ENCODE assay signal across 8 cellular contexts in genomic region chr2:200901459-200902072, GRCh38. TPM values are rescaled to one million over a fixed set of nuclear protein-coding genes. Genes with fewer than 3 reads are reported as not detected.
DNase-seq lines count a peak whose midpoint lies in the region; ATAC-seq and TF ChIP-seq lines count a peak whose summit lies in the region.

No MANE protein-coding gene starts in this region.

- no peak overlapping the region for H3K4me3 Mint-ChIP-seq in CD14-positive monocyte
- no peak overlapping the region for H3K4me3 Mint-ChIP-seq in central memory CD8-positive, alpha-beta T cell

- H3K36me3 Mint-ChIP-seq in CD14-positive monocyte, result peaks cover 40 to 52% of the 10 kb centered on the region in 2 donors
- peaks cover 46% of the 10 kb centered on the region for H3K36me3 Mint-ChIP-seq in central memory CD8-positive, alpha-beta T cell (ENCODE audit: insufficient read depth)

- H3K27me3 Mint-ChIP-seq in CD14-positive monocyte (ENCODE audit: low read depth in 3 of 3), result no peaks in the 10 kb centered on the region
- H3K27me3 Mint-ChIP-seq in central memory CD8-positive, alpha-beta T cell, result no peaks in the 10 kb centered on the region

- peak; percentile 88 for TF ChIP-seq CTCF in CD14-positive monocyte (IDR thresholded peaks at IDR 0.05)

- peaks cover 13% of the 10 kb centered on the region for H3K4me1 Mint-ChIP-seq in CD14-positive monocyte
- H3K4me1 Mint-ChIP-seq in central memory CD8-positive, alpha-beta T cell, result peaks cover 7% of the 10 kb centered on the region

- DNase-seq in CD14-positive monocyte (ENCODE audit: low spot score) (peak; percentile 65), NCI-H446 (lab: John Stamatoyannopoulos, UW) (peak; percentile 12 to 74), left kidney (ENCODE audit: low read depth, low spot score) (peak; percentile 93)
- peak; percentile 14 to 49 (median 32) for DNase-seq in activated CD4-positive, CD25-positive, alpha-beta regulatory T cell (lab: John Stamatoyannopoulos, UW)
- DNase-seq in central memory CD8-positive, alpha-beta T cell (ENCODE audit: low spot score in 2 of 2), result peak; percentile 48 to 70
- DNase-seq in stimulated activated CD4-positive, alpha-beta T cell treated with anti-CD3 and anti-CD28 coated beads, TNF-alpha, amount 100 ng/mL, for 24 hours (ENCODE audit: low read depth in 3 of 3), result peak; percentile 38 to 54 (median 45)

- ATAC-seq in GM19324 (IDR thresholded peaks at IDR 0.05; ENCODE audit: low FRiP score, unreplicated experiment) (peak; percentile 85), HG03378 (IDR thresholded peaks at IDR 0.05; ENCODE audit: unreplicated experiment) (peak; percentile 95)
- peak; percentile 100 for ATAC-seq in central memory CD8-positive, alpha-beta T cell (replicated peaks; ENCODE audit: extremely low read depth, poor library complexity, severe bottlenecking)

- no peaks in the 10 kb centered on the region for H3K9me3 Mint-ChIP-seq in CD14-positive monocyte
- H3K9me3 Mint-ChIP-seq in central memory CD8-positive, alpha-beta T cell, result no peaks in the 10 kb centered on the region

- intact Hi-C loops in CD14-positive monocyte (cut with micrococcal nuclease), result loop anchor here (5.0 to 10.0 kb wide), 2 partner anchors 173 to 276 kb away; partner anchors contain the start of genes HYCC2 (in 1 of the 2) and NDUFB3 (in 1 of the 2)

- H3K27ac Mint-ChIP-seq in CD14-positive monocyte, result peak overlapping the region in 5 of 7 donors; percentile 7 to 88 (median 47)
- peak overlapping the region; percentile 51 for H3K27ac Mint-ChIP-seq in central memory CD8-positive, alpha-beta T cell (ENCODE audit: low read depth)

RNA-seq across cellular contexts. Expression of gene NIF3L1, which starts 12.4 kb away (rescaled TPM):
- polyA plus RNA-seq in CD14-positive monocyte, result 10 to 100 TPM; 16.9 to 18.0 TPM

RNA-seq across cellular contexts. Expression of gene PPIL3, which starts 12.7 kb away (rescaled TPM):
- 10 to 100 TPM; 12.3 to 20.4 TPM for polyA plus RNA-seq in CD14-positive monocyte

RNA-seq across cellular contexts. Expression of gene CLK1, which starts 37.1 kb away (rescaled TPM):
- 1 to 10 TPM; 7.5 to 8.2 TPM for polyA plus RNA-seq in CD14-positive monocyte

Comparison
In these comparisons a context has a peak if more than half of its experiments do, and no peak if none do; other contexts are left out.
1. Peak in every context shown above with its lines: DNase-seq and ATAC-seq.
2. DNase-seq: peak in every context shown above with its lines; median percentile 93 in left kidney; 65 in CD14-positive monocyte; 59 in central memory CD8-positive, alpha-beta T cell; 45 in stimulated activated CD4-positive, alpha-beta T cell treated with anti-CD3 and anti-CD28 coated beads, TNF-alpha, amount 100 ng/mL, for 24 hours; 43 in NCI-H446; 32 in activated CD4-positive, CD25-positive, alpha-beta regulatory T cell.